19 cellular contexts compared by ENCODE assay signal in the genomic region with DNA sequence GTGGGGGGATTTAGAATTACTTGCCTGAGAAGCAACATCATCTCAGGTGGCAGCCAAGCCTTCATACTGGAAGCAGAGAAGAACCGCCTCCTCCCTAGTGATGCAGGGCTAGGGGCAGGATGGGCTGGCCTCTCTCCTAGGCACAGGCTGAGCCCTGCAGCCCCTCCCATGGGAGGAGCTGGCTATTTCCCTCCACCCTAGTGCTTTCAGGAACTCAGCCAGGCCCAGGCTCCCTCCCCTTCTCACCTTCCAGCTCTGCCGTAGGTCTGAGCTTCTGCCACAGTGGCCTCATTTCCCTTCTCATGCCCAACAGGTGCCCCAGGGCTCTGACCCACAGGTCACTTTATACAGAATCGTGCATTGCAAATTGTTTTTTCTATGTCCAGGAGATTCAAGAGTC. TPM values are rescaled to one million over a fixed set of nuclear protein-coding genes. Genes with fewer than 3 reads are reported as not detected.
DNase-seq lines count a peak whose midpoint lies in the region; ATAC-seq and TF ChIP-seq lines count a peak whose summit lies in the region.
"Had no signal": no experiment of that assay in that cellular context is flagged by ENCODE, and none has a peak within 500 bp of the region (broad histone marks: within the 10 kb centered on the region; RNA-seq: fewer than 3 reads in every experiment).

No MANE protein-coding gene starts in this region.

- H3K4me3 ChIP-seq in MG63, result no peak overlapping the region

- no peaks in the 10 kb centered on the region for H3K4me1 ChIP-seq in H9 (ENCODE audit: insufficient read depth, low read length)
- H3K4me1 ChIP-seq: foreskin keratinocyte had no signal

- no CpG with 5 or more reads among the region's 3 CpGs for WGBS in H9 (ENCODE audit: extremely low coverage, insufficient read length, low lambda C conversion rate)

- no peaks in the 10 kb centered on the region for H3K79me2 ChIP-seq in H9 (ENCODE audit: insufficient read depth, low read length)

- H3K27me3 Mint-ChIP-seq in H9 (ENCODE audit: low read depth), result peaks cover 13% of the 10 kb centered on the region
- peaks cover 7% of the 10 kb centered on the region for H3K27me3 Mint-ChIP-seq in activated CD4-positive, alpha-beta T cell treated with anti-CD3 and anti-CD28 coated beads, Interleukin-2, amount 10 ng/mL, durations not matched to agents 7 days and 5 days

- no peak overlapping the region for H3K56ac ChIP-seq in H9 (ENCODE audit: insufficient read length, low read depth, low read length)

- H3K14ac ChIP-seq in H9 (ENCODE audit: insufficient read depth, low read length), result no peak overlapping the region

- H3K79me1 ChIP-seq in H9 (ENCODE audit: insufficient read depth, low read depth, low read length, poor library complexity, severe bottlenecking), result no peaks in the 10 kb centered on the region

- DNase-seq in NCI-H1417 (lab: John Stamatoyannopoulos, UW), result peak; percentile 9 to 47 (median 29)
- DNase-seq in NCI-H1417 treated with DMSO at 0.1 percent for 48 hours (lab: John Stamatoyannopoulos, UW), result no peak
- DNase-seq in H9, result peak; percentile 87
- DNase-seq in OCI-M1 (lab: John Stamatoyannopoulos, UW), result peak; percentile 70
- peak; percentile 14 for DNase-seq in iPS DF 4.7 (ENCODE audit: extremely low read depth, low spot score)
- DNase-seq in MG63, result no peak
- no peak for DNase-seq in activated CD4-positive, alpha-beta T cell treated with anti-CD3 and anti-CD28 coated beads, Interleukin-2, amount 10 ng/mL, durations not matched to agents 7 days and 5 days
- DNase-seq: activated CD8-positive, alpha-beta memory T cell treated with anti-CD3 and anti-CD28 coated beads for 24 hours; activated naive CD4-positive, alpha-beta T cell treated with anti-CD3 and anti-CD28 coated beads, Interleukin-2, amount 50 U/mL, for 16 hours; CD8-positive, alpha-beta T cell; effector memory CD8-positive, alpha-beta T cell; foreskin keratinocyte; immature natural killer cell; Karpas-422; NCI-H345; occipital lobe; T-helper 9 cell had no signal

- H2BK12ac ChIP-seq in H9 (ENCODE audit: insufficient read length, low read depth, low read length), result no peak overlapping the region

- no peak overlapping the region for H2BK15ac ChIP-seq in H9 (ENCODE audit: low read depth, low read length)

- H3K27me3 ChIP-seq in H9 (ENCODE audit: insufficient read depth, low read length) (no peaks in the 10 kb centered on the region), MG63 (peaks cover 5% of the 10 kb centered on the region)

- H3K9me3 ChIP-seq in H9 (ENCODE audit: control insufficient read depth, low read depth, low read length) (no peaks in the 10 kb centered on the region), MG63 (no peaks in the 10 kb centered on the region)

- no peak for TF ChIP-seq CTCF in H9 (conservative IDR thresholded peaks at IDR 0.05)

- no peak overlapping the region for H3K9ac ChIP-seq in H9 (ENCODE audit: extremely low read depth, insufficient read length, low read length)

- no peaks in the 10 kb centered on the region for H3K36me3 Mint-ChIP-seq in H9 (ENCODE audit: insufficient read depth in 1 of 3, low read depth in 3 of 3)
- no peaks in the 10 kb centered on the region for H3K36me3 Mint-ChIP-seq in activated CD4-positive, alpha-beta T cell treated with anti-CD3 and anti-CD28 coated beads, Interleukin-2, amount 10 ng/mL, durations not matched to agents 7 days and 5 days (ENCODE audit: low read depth)
- H3K36me3 Mint-ChIP-seq: CD8-positive, alpha-beta T cell; immature natural killer cell had no signal

- H2BK5ac ChIP-seq in H9 (ENCODE audit: insufficient read length, low read length), result no peak overlapping the region

- no peak overlapping the region for H3K4me3 Mint-ChIP-seq in H9
- no peak overlapping the region for H3K4me3 Mint-ChIP-seq in activated CD4-positive, alpha-beta T cell treated with anti-CD3 and anti-CD28 coated beads, Interleukin-2, amount 10 ng/mL, durations not matched to agents 7 days and 5 days
- H3K4me3 Mint-ChIP-seq: CD8-positive, alpha-beta T cell; effector memory CD8-positive, alpha-beta T cell; immature natural killer cell had no signal

- CTCF ChIA-PET in activated CD4-positive, alpha-beta T cell treated with anti-CD3 and anti-CD28 coated beads, Interleukin-2, amount 10 ng/mL, durations not matched to agents 7 days and 5 days (lab: Charles Lee), result interaction anchor here (0.6 to 1.8 kb wide), 2 partner anchors 14 to 455 kb away, joined by 3 to 5 read pairs; no protein-coding TSS in a partner anchor

- H3T11ph ChIP-seq in H9 (ENCODE audit: low read length), result no peak overlapping the region

- no peak overlapping the region for H4K91ac ChIP-seq in H9 (ENCODE audit: insufficient read length, low read depth, low read length)

- H3K27ac Mint-ChIP-seq in H9, result 0 out of 7 replicates have a peak overlapping the region, but pooled peaks of 1 of the 3 experiments have one; percentile 52
- H3K27ac Mint-ChIP-seq in activated CD4-positive, alpha-beta T cell treated with anti-CD3 and anti-CD28 coated beads, Interleukin-2, amount 10 ng/mL, durations not matched to agents 7 days and 5 days, result no peak overlapping the region
- H3K27ac Mint-ChIP-seq: CD8-positive, alpha-beta T cell; immature natural killer cell had no signal

- H2BK20ac ChIP-seq in H9 (ENCODE audit: low read depth, low read length, poor library complexity, severe bottlenecking), result no peak overlapping the region

- H2AFZ ChIP-seq in H9 (ENCODE audit: low read length), result no peak overlapping the region

- no peak overlapping the region for H3K27ac ChIP-seq in H9 (ENCODE audit: insufficient read length, low read depth, low read length)
- H3K27ac ChIP-seq: foreskin keratinocyte had no signal

- H3K4ac ChIP-seq in H9 (ENCODE audit: low read depth, low read length), result no peak overlapping the region

- POLR2A ChIA-PET in activated CD4-positive, alpha-beta T cell treated with anti-CD3 and anti-CD28 coated beads, Interleukin-2, amount 10 ng/mL, durations not matched to agents 7 days and 5 days (lab: Charles Lee), result no interaction called here

- H3K18ac ChIP-seq in H9 (ENCODE audit: insufficient read length, low read depth, low read length), result no peak overlapping the region

- ATAC-seq in HG03139 (IDR thresholded peaks at IDR 0.05; ENCODE audit: unreplicated experiment), result no peak
- ATAC-seq: CD8-positive, alpha-beta T cell; effector memory CD8-positive, alpha-beta T cell; foreskin keratinocyte had no signal

- no peaks in the 10 kb centered on the region for H4K20me1 ChIP-seq in H9 (ENCODE audit: control insufficient read depth, insufficient read depth, insufficient read length)

- no peaks in the 10 kb centered on the region for H3K23me2 ChIP-seq in H9 (ENCODE audit: insufficient read length, low read depth, low read length, poor library complexity, severe bottlenecking)

- H3K23ac ChIP-seq in H9 (ENCODE audit: insufficient read length, low read depth, low read length), result no peak overlapping the region

- peaks cover 4 to 5% of the 10 kb centered on the region in 2 experiments; a peak in 1 of 5 replicates for H3K9me3 Mint-ChIP-seq in H9
- peaks cover 2% of the 10 kb centered on the region for H3K9me3 Mint-ChIP-seq in activated CD4-positive, alpha-beta T cell treated with anti-CD3 and anti-CD28 coated beads, Interleukin-2, amount 10 ng/mL, durations not matched to agents 7 days and 5 days
- H3K9me3 Mint-ChIP-seq: CD8-positive, alpha-beta T cell; effector memory CD8-positive, alpha-beta T cell had no signal

- H3K4me1 Mint-ChIP-seq in H9, result peaks cover 12% of the 10 kb centered on the region in 2 experiments
- peaks cover 3% of the 10 kb centered on the region for H3K4me1 Mint-ChIP-seq in activated CD4-positive, alpha-beta T cell treated with anti-CD3 and anti-CD28 coated beads, Interleukin-2, amount 10 ng/mL, durations not matched to agents 7 days and 5 days
- H3K4me1 Mint-ChIP-seq: immature natural killer cell had no signal

- H2AK5ac ChIP-seq in H9 (ENCODE audit: insufficient read length, low read length), result no peak overlapping the region

- no peak overlapping the region for H3K4me2 ChIP-seq in H9 (ENCODE audit: insufficient read depth, insufficient read length, low read length)

- H2BK120ac ChIP-seq in H9 (ENCODE audit: low read depth, low read length, poor library complexity, severe bottlenecking), result no peak overlapping the region

- no peak overlapping the region for H4K5ac ChIP-seq in H9 (ENCODE audit: insufficient read length, low read depth, low read length)

- H4K8ac ChIP-seq in H9 (replicated peaks; ENCODE audit: insufficient read length, low read depth, low read length), result no peak overlapping the region

- no peaks in the 10 kb centered on the region for H3K36me3 ChIP-seq in MG63

RNA-seq across cellular contexts. Expression of a gene that starts 31.0 kb away (rescaled TPM):
- total RNA-seq in H9 (2021), result 19.3 and 21.4 TPM in 2 replicates
- total RNA-seq in MG63 (2014; rRNA removed; shearing (Covaris generic); ENCODE audit: low replicate concordance), result 19.8 and 24.5 TPM in 2 replicates
- 10 to 100 TPM; 53.0 to 55.1 TPM for total RNA-seq in activated CD4-positive, alpha-beta T cell treated with anti-CD3 and anti-CD28 coated beads, Interleukin-2, amount 10 ng/mL, durations not matched to agents 7 days and 5 days

RNA-seq across cellular contexts. Expression of a gene that starts 31.0 kb away (rescaled TPM):
- total RNA-seq in H9 (2021), result 6.4 and 6.9 TPM in 2 replicates
- total RNA-seq in MG63 (2014; rRNA removed; shearing (Covaris generic); ENCODE audit: low replicate concordance), result not detected in 2 replicates
- total RNA-seq in activated CD4-positive, alpha-beta T cell treated with anti-CD3 and anti-CD28 coated beads, Interleukin-2, amount 10 ng/mL, durations not matched to agents 7 days and 5 days, result not detected
- total RNA-seq: CD8-positive, alpha-beta T cell; foreskin keratinocyte; subcutaneous adipose tissue had no signal

RNA-seq across cellular contexts. Expression of a gene that starts 52.8 kb away (rescaled TPM):
- 15.7 and 16.0 TPM in 2 replicates for total RNA-seq in H9 (2021)
- 18.9 and 31.0 TPM in 2 replicates for total RNA-seq in MG63 (2014; rRNA removed; shearing (Covaris generic); ENCODE audit: low replicate concordance)
- 10 to 100 TPM; 20.2 to 20.6 TPM for total RNA-seq in activated CD4-positive, alpha-beta T cell treated with anti-CD3 and anti-CD28 coated beads, Interleukin-2, amount 10 ng/mL, durations not matched to agents 7 days and 5 days

Comparison
In these comparisons a context has a peak if more than half of its experiments do, and no peak if none do; other contexts are left out.
1. DNase-seq: peak in NCI-H1417 (3 of 3), H9 (single experiment), OCI-M1 (single experiment) and iPS DF 4.7 (single experiment); none in NCI-H1417 treated with DMSO at 0.1 percent for 48 hours (single experiment), MG63 (single experiment) and activated CD4-positive, alpha-beta T cell treated with anti-CD3 and anti-CD28 coated beads, Interleukin-2, amount 10 ng/mL, durations not matched to agents 7 days and 5 days (single experiment).